13 cellular contexts compared by ENCODE assay signal in the genomic region with DNA sequence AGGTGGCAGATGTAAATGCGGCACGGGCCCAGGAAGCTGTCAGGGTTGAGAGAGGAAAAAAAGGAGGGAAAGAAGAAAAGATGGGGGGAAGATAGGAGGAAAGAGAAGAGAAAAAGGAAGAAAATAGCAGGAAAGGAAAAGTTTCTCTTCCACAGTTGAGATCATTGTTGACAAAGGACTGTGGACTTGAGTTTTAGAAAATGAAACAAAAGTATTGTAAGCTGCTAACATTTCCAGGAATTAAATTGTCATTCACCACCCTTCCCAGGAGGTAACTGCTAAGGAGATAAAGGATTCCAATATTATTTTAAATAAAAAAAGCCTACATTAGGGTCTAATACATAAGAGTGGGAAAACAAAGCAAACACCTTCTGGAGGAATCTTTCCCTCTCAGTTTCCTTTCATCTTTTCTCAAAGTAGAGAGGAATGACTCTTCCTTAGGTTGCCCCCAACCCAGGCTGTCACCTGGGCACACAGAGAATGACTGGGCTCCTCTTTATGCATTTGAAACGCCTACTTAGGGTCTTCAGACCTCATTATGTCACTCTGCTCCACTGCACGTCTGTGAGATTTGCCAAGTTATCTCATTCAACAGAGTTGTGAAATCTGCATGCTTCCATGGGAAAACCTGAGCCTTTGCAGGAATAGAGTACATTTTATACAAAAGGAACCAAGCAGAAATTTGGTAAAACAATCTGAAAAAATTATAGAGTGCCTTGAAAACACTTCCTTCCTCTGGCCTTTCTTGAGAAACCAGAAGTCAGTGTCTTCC.
DNase-seq lines count a peak whose midpoint lies in the region; ATAC-seq and TF ChIP-seq lines count a peak whose summit lies in the region.
"Had no signal": no experiment of that assay in that cellular context is flagged by ENCODE, and none has a peak within 500 bp of the region (broad histone marks: within the 10 kb centered on the region; RNA-seq: fewer than 3 reads in every experiment).

No MANE protein-coding gene starts in this region.

- DNase-seq in NCI-H446 treated with DMSO at 0.1 percent for 48 hours (lab: John Stamatoyannopoulos, UW) (peak; percentile 46), coronary artery (ENCODE audit: low spot score) (no peak), HAP-1 (ENCODE audit: low spot score in 2 of 2) (no peak), ecto neural progenitor cell (ENCODE audit: low spot score) (no peak), occipital lobe (lab: John Stamatoyannopoulos, UW) (no peak), KBM-7 (no peak)
- DNase-seq in naive thymus-derived CD8-positive, alpha-beta T cell, result no peak
- DNase-seq: activated CD4-positive, CD25-positive, alpha-beta regulatory T cell treated with anti-CD3 and anti-CD28 coated beads, Interleukin-2, amount 50 U/mL, for 72 hours; NCI-H2227 treated with DMSO at 0.1 percent for 48 hours; spleen had no signal

- peaks cover 48 to 89% (median 84%) of the 10 kb centered on the region in 4 donors for H3K4me1 Mint-ChIP-seq in naive thymus-derived CD8-positive, alpha-beta T cell

- POLR2A ChIA-PET in naive thymus-derived CD8-positive, alpha-beta T cell (lab: Charles Lee), result interaction anchor here (0.6 kb wide), 1 partner anchor 26 kb away, joined by 4 read pairs; no protein-coding TSS in a partner anchor

- no peaks in the 10 kb centered on the region for H3K27me3 Mint-ChIP-seq in naive thymus-derived CD8-positive, alpha-beta T cell

- peak overlapping the region; percentile 29 to 59 for H3K27ac ChIP-seq in coronary artery
- H3K27ac ChIP-seq: KMS-11, spleen had no signal

- no peaks in the 10 kb centered on the region for H3K36me3 ChIP-seq in HAP-1 (replicated peaks)
- H3K36me3 ChIP-seq: spleen had no signal

- no peaks in the 10 kb centered on the region for H3K36me3 Mint-ChIP-seq in naive thymus-derived CD8-positive, alpha-beta T cell

- in situ Hi-C loops in HAP-1 (cut with MboI; ENCODE audit: low sequenced_read_pairs) (no loop called here), KBM-7 (cut with MboI; ENCODE audit: low pct_unique_long_range_greater_than_20kb, low sequenced_read_pairs) (no loop called here)

- no peak for ATAC-seq in naive thymus-derived CD8-positive, alpha-beta T cell

- H3K27me3 ChIP-seq in HAP-1 (ENCODE audit: low read depth), result no peaks in the 10 kb centered on the region
- H3K27me3 ChIP-seq: spleen had no signal

- peak overlapping the region in 7 of 10 donors; percentile 21 to 69 (median 50) for H3K4me3 Mint-ChIP-seq in naive thymus-derived CD8-positive, alpha-beta T cell

- H3K27ac Mint-ChIP-seq in naive thymus-derived CD8-positive, alpha-beta T cell, result peak overlapping the region in 9 of 10 donors; percentile 50 to 92 (median 72)

- TF ChIP-seq CTCF in coronary artery (IDR thresholded peaks at IDR 0.05), result no peak

- peak overlapping the region; percentile 51; the same call in 1 of the 2 replicates for H3K4me3 ChIP-seq in GM08714 (ENCODE audit: low read length)
- H3K4me3 ChIP-seq in coronary artery, result no peak overlapping the region
- H3K4me3 ChIP-seq in HAP-1, result no peak overlapping the region
- H3K4me3 ChIP-seq: lung, spleen had no signal

- no peaks in the 10 kb centered on the region for H3K9me3 ChIP-seq in HAP-1
- H3K9me3 ChIP-seq: spleen had no signal

- peaks cover 0 to 3% (median 0%) of the 10 kb centered on the region in 9 donors for H3K9me3 Mint-ChIP-seq in naive thymus-derived CD8-positive, alpha-beta T cell

- H3K4me1 ChIP-seq in HAP-1, result no peaks in the 10 kb centered on the region
